ENCODE assay signal across 1 cellular context in the genomic region with DNA sequence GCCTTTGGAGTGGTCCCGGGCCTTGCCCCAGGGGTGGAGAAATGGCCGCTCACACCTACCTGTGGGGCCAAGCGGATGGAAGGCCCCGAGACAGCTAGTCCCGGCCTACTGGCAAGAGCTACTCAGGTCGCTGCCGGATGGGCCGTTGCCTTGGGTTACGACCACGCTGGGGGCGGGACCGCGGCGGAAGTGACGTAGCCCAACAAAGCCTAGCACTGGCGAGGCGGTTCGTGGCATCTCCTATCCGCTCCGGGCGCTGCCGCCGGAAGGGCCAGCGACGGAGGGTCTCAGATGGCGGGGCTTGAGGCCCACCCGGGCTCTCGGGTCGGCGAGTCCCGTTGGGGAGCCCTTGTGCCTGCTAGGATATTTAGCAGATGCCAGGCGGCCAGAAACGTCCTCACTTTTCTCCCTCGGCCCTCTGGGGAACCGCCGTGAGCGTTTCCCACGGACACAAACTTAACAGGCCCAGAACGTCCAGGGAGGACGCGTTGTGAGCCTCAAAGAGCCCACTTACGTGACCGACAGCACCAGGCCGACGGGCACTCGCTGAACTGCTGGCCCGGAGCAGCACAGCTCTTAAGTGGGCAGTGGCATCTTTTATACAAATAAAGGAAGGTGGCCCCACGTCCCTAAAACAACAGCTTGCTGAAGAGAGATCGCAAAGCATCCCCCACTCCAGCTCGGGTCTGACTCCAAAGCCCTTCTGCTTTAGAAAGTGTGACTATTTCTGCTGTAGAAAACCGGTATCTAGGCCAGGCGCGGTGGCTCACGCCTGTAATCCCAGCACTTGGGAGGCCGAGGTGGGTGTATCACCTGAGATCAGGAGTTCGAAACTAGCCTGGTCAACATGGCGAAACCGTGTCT.
TF ChIP-seq lines count a peak whose summit lies in the region.

A gene with protein sequence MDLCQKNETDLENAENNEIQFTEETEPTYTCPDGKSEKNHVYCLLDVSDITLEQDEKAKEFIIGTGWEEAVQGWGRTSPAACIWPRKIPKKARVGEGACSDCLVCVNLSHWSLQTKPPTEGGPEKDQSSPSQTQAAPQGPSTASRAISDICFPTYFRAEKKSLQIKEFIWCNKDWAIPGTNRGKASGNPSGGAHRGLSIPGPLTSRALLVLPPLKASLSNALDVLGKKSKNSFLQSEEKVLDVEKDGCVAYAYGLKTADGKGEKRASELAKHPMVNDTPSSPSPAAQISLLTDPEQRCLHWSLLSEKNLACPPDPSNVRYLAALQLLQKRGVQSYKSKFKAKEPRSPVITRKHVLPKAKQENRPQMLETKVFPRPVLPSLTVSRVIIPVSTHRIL (minus strand): TSS at position 162 of the 864 bp plus-strand sequence. CDS start 13,283 bp downstream, outside the sequence.

TF ChIP-seq in K562, 482 proteins besides CTCF, POLR2A, EP300 and RAD21 (continued from another document and continues in another):
- TF ChIP-seq PTRF (tag; IDR thresholded peaks at IDR 0.05) (no peak), CREBBP (IDR thresholded peaks at IDR 0.05; ENCODE audit: low read depth, low read length) (no peak), ZNF232 (CRISPR knock-in tag; IDR thresholded peaks at IDR 0.05) (0 out of 2 replicates have a peak, but pooled peaks have one; percentile 15), CBX2 (IDR thresholded peaks at IDR 0.05; ENCODE audit: insufficient read depth, low read length, poor library complexity, severe bottlenecking) (no peak), SIRT6 (IDR thresholded peaks at IDR 0.05; ENCODE audit: low read depth, low read length) (no peak), BRF1 (IDR thresholded peaks at IDR 0.05; ENCODE audit: borderline replicate concordance, extremely low read depth, insufficient read length) (no peak), NR4A1 (CRISPR knock-in tag; IDR thresholded peaks at IDR 0.05) (no peak), NR4A1 (tag; IDR thresholded peaks at IDR 0.05) (no peak; the same call in 1 of the 2 replicates), JUN (IDR thresholded peaks at IDR 0.05; ENCODE audit: borderline replicate concordance, low read depth, low read length) (no peak), JUN (CRISPR knock-in tag; IDR thresholded peaks at IDR 0.05; ENCODE audit: borderline replicate concordance) (peak; percentile 89; the same call in 1 of the 2 replicates), BACH1 (tag; IDR thresholded peaks at IDR 0.05) (no peak), ILF3 (IDR thresholded peaks at IDR 0.05; ENCODE audit: borderline replicate concordance) (no peak), TAL1 (IDR thresholded peaks at IDR 0.05) (no peak), SRF (CRISPR knock-in tag; IDR thresholded peaks at IDR 0.05) (peak in 1 of 2 experiments; percentile 86; a peak in 2 of 4 replicates), KLF16 (IDR thresholded peaks at IDR 0.05) (no peak), NR2C2 (CRISPR knock-in tag; IDR thresholded peaks at IDR 0.05) (no peak), NR2C2 (tag; IDR thresholded peaks at IDR 0.05) (peak; percentile 74; the same call in 1 of the 2 replicates), POLR2B (IDR thresholded peaks at IDR 0.05; ENCODE audit: low read depth, partially characterized antibody) (peak; percentile 86), HSF4 (CRISPR knock-in tag; IDR thresholded peaks at IDR 0.05; ENCODE audit: borderline replicate concordance) (no peak), ZNF444 (CRISPR knock-in tag; IDR thresholded peaks at IDR 0.05) (0 out of 2 replicates have a peak, but pooled peaks have one; percentile 28), MIER1 (IDR thresholded peaks at IDR 0.05; ENCODE audit: low read depth) (no peak), SAFB2 (IDR thresholded peaks at IDR 0.05; ENCODE audit: borderline replicate concordance, low read depth, low read length, severe bottlenecking) (no peak), ZNF75A (CRISPR knock-in tag; IDR thresholded peaks at IDR 0.05) (0 out of 2 replicates have a peak, but pooled peaks have one; percentile 70), NCOA2 (IDR thresholded peaks at IDR 0.05; ENCODE audit: partially characterized antibody in 2 of 2) (no peak), SP2 (IDR thresholded peaks at IDR 0.05; ENCODE audit: extremely low read depth, low read depth, low read length, poor library complexity, severe bottlenecking) (no peak), FOXM1 (IDR thresholded peaks at IDR 0.05; ENCODE audit: low read depth) (no peak), FOXM1 (CRISPR knock-in tag; IDR thresholded peaks at IDR 0.05; ENCODE audit: low read depth) (no peak), GABPB1 (CRISPR knock-in tag; IDR thresholded peaks at IDR 0.05) (peak; percentile 99), ZBTB17 (CRISPR knock-in tag; IDR thresholded peaks at IDR 0.05) (peak; percentile 66; the same call in 1 of the 2 replicates), ZNF134 (CRISPR knock-in tag; conservative IDR thresholded peaks at IDR 0.05) (peak; percentile 44; the same call in 1 of the 2 replicates), ZNF217 (CRISPR knock-in tag; IDR thresholded peaks at IDR 0.05) (0 out of 2 replicates have a peak, but pooled peaks have one; percentile 20), ZNF12 (CRISPR knock-in tag; IDR thresholded peaks at IDR 0.05) (no peak), SRSF3 (IDR thresholded peaks at IDR 0.05; ENCODE audit: insufficient read depth, low read length) (no peak), COPS2 (conservative IDR thresholded peaks at IDR 0.05) (no peak), SMAD2 (IDR thresholded peaks at IDR 0.05; ENCODE audit: low read depth, low read length) (no peak)
- TF ChIP-seq, protein P1, sequence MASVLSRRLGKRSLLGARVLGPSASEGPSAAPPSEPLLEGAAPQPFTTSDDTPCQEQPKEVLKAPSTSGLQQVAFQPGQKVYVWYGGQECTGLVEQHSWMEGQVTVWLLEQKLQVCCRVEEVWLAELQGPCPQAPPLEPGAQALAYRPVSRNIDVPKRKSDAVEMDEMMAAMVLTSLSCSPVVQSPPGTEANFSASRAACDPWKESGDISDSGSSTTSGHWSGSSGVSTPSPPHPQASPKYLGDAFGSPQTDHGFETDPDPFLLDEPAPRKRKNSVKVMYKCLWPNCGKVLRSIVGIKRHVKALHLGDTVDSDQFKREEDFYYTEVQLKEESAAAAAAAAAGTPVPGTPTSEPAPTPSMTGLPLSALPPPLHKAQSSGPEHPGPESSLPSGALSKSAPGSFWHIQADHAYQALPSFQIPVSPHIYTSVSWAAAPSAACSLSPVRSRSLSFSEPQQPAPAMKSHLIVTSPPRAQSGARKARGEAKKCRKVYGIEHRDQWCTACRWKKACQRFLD (CRISPR knock-in tag; IDR thresholded peaks at IDR 0.05) = peak; percentile 85; the same call in 1 of the 2 replicates
- TF ChIP-seq, protein P2, sequence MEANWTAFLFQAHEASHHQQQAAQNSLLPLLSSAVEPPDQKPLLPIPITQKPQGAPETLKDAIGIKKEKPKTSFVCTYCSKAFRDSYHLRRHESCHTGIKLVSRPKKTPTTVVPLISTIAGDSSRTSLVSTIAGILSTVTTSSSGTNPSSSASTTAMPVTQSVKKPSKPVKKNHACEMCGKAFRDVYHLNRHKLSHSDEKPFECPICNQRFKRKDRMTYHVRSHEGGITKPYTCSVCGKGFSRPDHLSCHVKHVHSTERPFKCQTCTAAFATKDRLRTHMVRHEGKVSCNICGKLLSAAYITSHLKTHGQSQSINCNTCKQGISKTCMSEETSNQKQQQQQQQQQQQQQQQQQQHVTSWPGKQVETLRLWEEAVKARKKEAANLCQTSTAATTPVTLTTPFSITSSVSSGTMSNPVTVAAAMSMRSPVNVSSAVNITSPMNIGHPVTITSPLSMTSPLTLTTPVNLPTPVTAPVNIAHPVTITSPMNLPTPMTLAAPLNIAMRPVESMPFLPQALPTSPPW (CRISPR knock-in tag; IDR thresholded peaks at IDR 0.05) = peak; percentile 52; the same call in 1 of the 2 replicates
- TF ChIP-seq, protein P3, sequence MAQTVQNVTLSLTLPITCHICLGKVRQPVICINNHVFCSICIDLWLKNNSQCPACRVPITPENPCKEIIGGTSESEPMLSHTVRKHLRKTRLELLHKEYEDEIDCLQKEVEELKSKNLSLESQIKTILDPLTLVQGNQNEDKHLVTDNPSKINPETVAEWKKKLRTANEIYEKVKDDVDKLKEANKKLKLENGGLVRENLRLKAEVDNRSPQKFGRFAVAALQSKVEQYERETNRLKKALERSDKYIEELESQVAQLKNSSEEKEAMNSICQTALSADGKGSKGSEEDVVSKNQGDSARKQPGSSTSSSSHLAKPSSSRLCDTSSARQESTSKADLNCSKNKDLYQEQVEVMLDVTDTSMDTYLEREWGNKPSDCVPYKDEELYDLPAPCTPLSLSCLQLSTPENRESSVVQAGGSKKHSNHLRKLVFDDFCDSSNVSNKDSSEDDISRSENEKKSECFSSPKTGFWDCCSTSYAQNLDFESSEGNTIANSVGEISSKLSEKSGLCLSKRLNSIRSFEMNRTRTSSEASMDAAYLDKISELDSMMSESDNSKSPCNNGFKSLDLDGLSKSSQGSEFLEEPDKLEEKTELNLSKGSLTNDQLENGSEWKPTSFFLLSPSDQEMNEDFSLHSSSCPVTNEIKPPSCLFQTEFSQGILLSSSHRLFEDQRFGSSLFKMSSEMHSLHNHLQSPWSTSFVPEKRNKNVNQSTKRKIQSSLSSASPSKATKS (CRISPR knock-in tag; IDR thresholded peaks at IDR 0.05) = no peak
- TF ChIP-seq, protein P4, sequence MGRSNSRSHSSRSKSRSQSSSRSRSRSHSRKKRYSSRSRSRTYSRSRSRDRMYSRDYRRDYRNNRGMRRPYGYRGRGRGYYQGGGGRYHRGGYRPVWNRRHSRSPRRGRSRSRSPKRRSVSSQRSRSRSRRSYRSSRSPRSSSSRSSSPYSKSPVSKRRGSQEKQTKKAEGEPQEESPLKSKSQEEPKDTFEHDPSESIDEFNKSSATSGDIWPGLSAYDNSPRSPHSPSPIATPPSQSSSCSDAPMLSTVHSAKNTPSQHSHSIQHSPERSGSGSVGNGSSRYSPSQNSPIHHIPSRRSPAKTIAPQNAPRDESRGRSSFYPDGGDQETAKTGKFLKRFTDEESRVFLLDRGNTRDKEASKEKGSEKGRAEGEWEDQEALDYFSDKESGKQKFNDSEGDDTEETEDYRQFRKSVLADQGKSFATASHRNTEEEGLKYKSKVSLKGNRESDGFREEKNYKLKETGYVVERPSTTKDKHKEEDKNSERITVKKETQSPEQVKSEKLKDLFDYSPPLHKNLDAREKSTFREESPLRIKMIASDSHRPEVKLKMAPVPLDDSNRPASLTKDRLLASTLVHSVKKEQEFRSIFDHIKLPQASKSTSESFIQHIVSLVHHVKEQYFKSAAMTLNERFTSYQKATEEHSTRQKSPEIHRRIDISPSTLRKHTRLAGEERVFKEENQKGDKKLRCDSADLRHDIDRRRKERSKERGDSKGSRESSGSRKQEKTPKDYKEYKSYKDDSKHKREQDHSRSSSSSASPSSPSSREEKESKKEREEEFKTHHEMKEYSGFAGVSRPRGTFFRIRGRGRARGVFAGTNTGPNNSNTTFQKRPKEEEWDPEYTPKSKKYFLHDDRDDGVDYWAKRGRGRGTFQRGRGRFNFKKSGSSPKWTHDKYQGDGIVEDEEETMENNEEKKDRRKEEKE (IDR thresholded peaks at IDR 0.05; ENCODE audit: borderline replicate concordance in 1 of 2, control insufficient read depth in 1 of 2, low read depth in 2 of 2, low read length in 1 of 2) = peak in 1 of 2 experiments; percentile 75; a peak in 1 of 4 replicates
- TF ChIP-seq, protein P5, sequence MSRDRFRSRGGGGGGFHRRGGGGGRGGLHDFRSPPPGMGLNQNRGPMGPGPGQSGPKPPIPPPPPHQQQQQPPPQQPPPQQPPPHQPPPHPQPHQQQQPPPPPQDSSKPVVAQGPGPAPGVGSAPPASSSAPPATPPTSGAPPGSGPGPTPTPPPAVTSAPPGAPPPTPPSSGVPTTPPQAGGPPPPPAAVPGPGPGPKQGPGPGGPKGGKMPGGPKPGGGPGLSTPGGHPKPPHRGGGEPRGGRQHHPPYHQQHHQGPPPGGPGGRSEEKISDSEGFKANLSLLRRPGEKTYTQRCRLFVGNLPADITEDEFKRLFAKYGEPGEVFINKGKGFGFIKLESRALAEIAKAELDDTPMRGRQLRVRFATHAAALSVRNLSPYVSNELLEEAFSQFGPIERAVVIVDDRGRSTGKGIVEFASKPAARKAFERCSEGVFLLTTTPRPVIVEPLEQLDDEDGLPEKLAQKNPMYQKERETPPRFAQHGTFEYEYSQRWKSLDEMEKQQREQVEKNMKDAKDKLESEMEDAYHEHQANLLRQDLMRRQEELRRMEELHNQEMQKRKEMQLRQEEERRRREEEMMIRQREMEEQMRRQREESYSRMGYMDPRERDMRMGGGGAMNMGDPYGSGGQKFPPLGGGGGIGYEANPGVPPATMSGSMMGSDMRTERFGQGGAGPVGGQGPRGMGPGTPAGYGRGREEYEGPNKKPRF (IDR thresholded peaks at IDR 0.05; ENCODE audit: low read depth, low read length) = no peak
